In genomic region chr13:31945202-31945978, GRCh38 we compare ENCODE assay signal across 8 cellular contexts.
A peak's percentile ranks its signal among the peaks of the same experiment; 100 is the strongest.
DNase-seq lines count a peak whose midpoint lies in the region; ATAC-seq and TF ChIP-seq lines count a peak whose summit lies in the region.

No MANE protein-coding gene starts in this region.

- H4K91ac ChIP-seq in H9 (ENCODE audit: insufficient read length, low read depth, low read length): no peak overlapping the region

- H3K4me3 ChIP-seq in cardiac fibroblast (replicated peaks in 1 of 2; ENCODE audit: low read depth in 2 of 2, low read length in 2 of 2): no peak overlapping the region

- no peak overlapping the region for H2AFZ ChIP-seq in H9 (ENCODE audit: low read length)

- H2BK5ac ChIP-seq in H9 (ENCODE audit: insufficient read length, low read length): no peak overlapping the region

- ATAC-seq in stimulated activated naive CD8-positive, alpha-beta T cell treated with anti-CD3 and anti-CD28 coated beads, Interleukin-15, amount 100 ng/mL, for 72 hours: no peak
- ATAC-seq in HG03139 (IDR thresholded peaks at IDR 0.05; ENCODE audit: unreplicated experiment): no peak
- no peak for ATAC-seq in CD4-positive, alpha-beta T cell (ENCODE audit: poor library complexity)

- H2BK120ac ChIP-seq in H9 (ENCODE audit: low read depth, low read length, poor library complexity, severe bottlenecking): no peak overlapping the region

- H3K56ac ChIP-seq in H9 (ENCODE audit: insufficient read length, low read depth, low read length): no peak overlapping the region

- H3K4ac ChIP-seq in H9 (ENCODE audit: low read depth, low read length): no peak overlapping the region

- TF ChIP-seq CTCF in H9 (conservative IDR thresholded peaks at IDR 0.05) (no peak), cardiac fibroblast (IDR thresholded peaks at IDR 0.05; ENCODE audit: low read depth, low read length) (no peak)
- no peak for TF ChIP-seq CTCF in CD4-positive, alpha-beta T cell (IDR thresholded peaks at IDR 0.05)

- no peak overlapping the region for H3T11ph ChIP-seq in H9 (ENCODE audit: low read length)

- no peaks in the 10 kb centered on the region for H4K20me1 ChIP-seq in H9 (ENCODE audit: control insufficient read depth, insufficient read depth, insufficient read length)

- H2BK15ac ChIP-seq in H9 (ENCODE audit: low read depth, low read length): no peak overlapping the region

- no peak overlapping the region for H3K14ac ChIP-seq in H9 (ENCODE audit: insufficient read depth, low read length)

- no peak overlapping the region for H2BK20ac ChIP-seq in H9 (ENCODE audit: low read depth, low read length, poor library complexity, severe bottlenecking)

- WGBS in H9 (ENCODE audit: extremely low coverage, insufficient read length, low lambda C conversion rate): no CpG with 5 or more reads among the region's 14 CpGs

- H2BK12ac ChIP-seq in H9 (ENCODE audit: insufficient read length, low read depth, low read length): no peak overlapping the region

- H3K4me1 Mint-ChIP-seq in H9: peaks cover 13 to 20% of the 10 kb centered on the region in 2 experiments
- no peaks in the 10 kb centered on the region for H3K4me1 Mint-ChIP-seq in stimulated activated naive CD8-positive, alpha-beta T cell treated with anti-CD3 and anti-CD28 coated beads, Interleukin-15, amount 100 ng/mL, for 72 hours
- H3K4me1 Mint-ChIP-seq in CD4-positive, alpha-beta T cell (ENCODE audit: low read depth): no peaks in the 10 kb centered on the region

- no peaks in the 10 kb centered on the region for H3K79me1 ChIP-seq in H9 (ENCODE audit: insufficient read depth, low read depth, low read length, poor library complexity, severe bottlenecking)

- no peak overlapping the region for H3K4me3 Mint-ChIP-seq in H9
- H3K4me3 Mint-ChIP-seq in stimulated activated naive CD8-positive, alpha-beta T cell treated with anti-CD3 and anti-CD28 coated beads, Interleukin-15, amount 100 ng/mL, for 72 hours: no peak overlapping the region
- no peak overlapping the region for H3K4me3 Mint-ChIP-seq in CD4-positive, alpha-beta T cell

- peak; percentile 39 for DNase-seq in H9
- peak; percentile 63 for DNase-seq in NCI-H226
- peak; percentile 68 to 88 for DNase-seq in cardiac fibroblast (ENCODE audit: low read depth in 2 of 2)
- peak; percentile 29 to 65 for DNase-seq in lung microvascular endothelial cell (ENCODE audit: low read depth in 2 of 2)
- DNase-seq in 8988T: no peak
- no peak for DNase-seq in stimulated activated naive CD8-positive, alpha-beta T cell treated with anti-CD3 and anti-CD28 coated beads, Interleukin-15, amount 100 ng/mL, for 72 hours
- no peak for DNase-seq in CD4-positive, alpha-beta T cell

- no peak overlapping the region for H3K18ac ChIP-seq in H9 (ENCODE audit: insufficient read length, low read depth, low read length)

- H3K23me2 ChIP-seq in H9 (ENCODE audit: insufficient read length, low read depth, low read length, poor library complexity, severe bottlenecking): no peaks in the 10 kb centered on the region

- H3K36me3 Mint-ChIP-seq in H9 (ENCODE audit: insufficient read depth in 1 of 3, low read depth in 3 of 3): no peaks in the 10 kb centered on the region
- H3K36me3 Mint-ChIP-seq in CD4-positive, alpha-beta T cell (ENCODE audit: low read depth): no peaks in the 10 kb centered on the region

- no peaks in the 10 kb centered on the region for H3K27me3 Mint-ChIP-seq in H9 (ENCODE audit: low read depth)
- H3K27me3 Mint-ChIP-seq in stimulated activated naive CD8-positive, alpha-beta T cell treated with anti-CD3 and anti-CD28 coated beads, Interleukin-15, amount 100 ng/mL, for 72 hours: peaks cover 7% of the 10 kb centered on the region
- H3K27me3 Mint-ChIP-seq in CD4-positive, alpha-beta T cell: no peaks in the 10 kb centered on the region

- H2AK5ac ChIP-seq in H9 (ENCODE audit: insufficient read length, low read length): no peak overlapping the region

- H3K27ac ChIP-seq in H9 (ENCODE audit: insufficient read length, low read depth, low read length): no peak overlapping the region
- no peak overlapping the region for H3K27ac ChIP-seq in CD4-positive, alpha-beta T cell (ENCODE audit: low read depth, low read length)

- H3K27ac Mint-ChIP-seq in H9: no peak overlapping the region; a peak in 1 of 7 replicates
- H3K27ac Mint-ChIP-seq in stimulated activated naive CD8-positive, alpha-beta T cell treated with anti-CD3 and anti-CD28 coated beads, Interleukin-15, amount 100 ng/mL, for 72 hours: no peak overlapping the region
- H3K27ac Mint-ChIP-seq in CD4-positive, alpha-beta T cell: no peak overlapping the region

- no peak overlapping the region for H4K5ac ChIP-seq in H9 (ENCODE audit: insufficient read length, low read depth, low read length)

- no peak overlapping the region for H4K8ac ChIP-seq in H9 (replicated peaks; ENCODE audit: insufficient read length, low read depth, low read length)

- intact Hi-C loops in CD4-positive, alpha-beta T cell (cut with DNase I, micrococcal nuclease): no loop called here

- H3K79me2 ChIP-seq in H9 (ENCODE audit: insufficient read depth, low read length): no peaks in the 10 kb centered on the region

- H3K9me3 ChIP-seq in H9 (ENCODE audit: control insufficient read depth, low read depth, low read length): no peaks in the 10 kb centered on the region
- no peaks in the 10 kb centered on the region for H3K9me3 ChIP-seq in CD4-positive, alpha-beta T cell (ENCODE audit: control insufficient read depth, low read length)

- no peak overlapping the region for H3K23ac ChIP-seq in H9 (ENCODE audit: insufficient read length, low read depth, low read length)

- no peaks in the 10 kb centered on the region for H3K9me3 Mint-ChIP-seq in H9
- no peaks in the 10 kb centered on the region for H3K9me3 Mint-ChIP-seq in stimulated activated naive CD8-positive, alpha-beta T cell treated with anti-CD3 and anti-CD28 coated beads, Interleukin-15, amount 100 ng/mL, for 72 hours
- H3K9me3 Mint-ChIP-seq in CD4-positive, alpha-beta T cell: no peaks in the 10 kb centered on the region

- no peaks in the 10 kb centered on the region for H3K27me3 ChIP-seq in H9 (ENCODE audit: insufficient read depth, low read length)
- H3K27me3 ChIP-seq in CD4-positive, alpha-beta T cell (ENCODE audit: control insufficient read depth, insufficient read depth, low read length): no peaks in the 10 kb centered on the region

- CTCF ChIA-PET in CD4-positive, alpha-beta T cell (lab: Charles Lee): interaction anchor here (1.6 kb wide), 1 partner anchor 35 kb away, joined by 4 read pairs; no protein-coding TSS in a partner anchor

- no peak overlapping the region for H3K4me2 ChIP-seq in H9 (ENCODE audit: insufficient read depth, insufficient read length, low read length)

- H3K4me1 ChIP-seq in H9 (ENCODE audit: insufficient read depth, low read length): peaks cover 3% of the 10 kb centered on the region; the same call in 1 of the 2 replicates

- POLR2A ChIA-PET in CD4-positive, alpha-beta T cell (lab: Charles Lee): no interaction called here

- H3K9ac ChIP-seq in H9 (ENCODE audit: extremely low read depth, insufficient read length, low read length): no peak overlapping the region

Comparison
In these comparisons a context has a peak if more than half of its experiments do, and no peak if none do; other contexts are left out.
1. DNase-seq: peak in H9 (single experiment), NCI-H226 (single experiment), cardiac fibroblast (2 of 2) and lung microvascular endothelial cell (2 of 2); none in 8988T (single experiment), stimulated activated naive CD8-positive, alpha-beta T cell treated with anti-CD3 and anti-CD28 coated beads, Interleukin-15, amount 100 ng/mL, for 72 hours (0 of 2) and CD4-positive, alpha-beta T cell (0 of 10).